2 cellular contexts compared by ENCODE assay signal in the genomic region with DNA sequence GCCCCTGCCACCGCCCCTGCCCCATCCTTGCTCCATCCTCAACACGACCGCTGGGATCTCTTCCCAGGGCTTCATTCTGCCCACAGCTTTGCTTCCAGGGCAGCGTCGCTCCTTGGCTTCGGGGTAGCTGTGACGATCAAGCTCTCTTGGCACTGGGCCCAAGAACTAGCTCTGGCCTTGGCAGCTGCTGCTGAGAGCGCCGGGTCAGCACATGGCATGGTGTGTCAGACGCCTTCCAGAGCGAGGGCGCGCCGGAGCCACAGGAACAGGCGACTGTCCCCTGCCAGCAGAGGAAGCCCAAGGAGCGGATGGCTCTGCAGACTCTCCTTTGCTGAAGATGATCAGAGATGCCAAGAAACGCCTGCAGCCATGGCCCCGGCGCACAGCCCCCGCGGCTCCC.
TF ChIP-seq lines count a peak whose summit lies in the region.

No MANE protein-coding gene starts in this region.

TF ChIP-seq in IMR-90, 13 proteins besides CTCF, POLR2A, EP300 and RAD21:
- TF ChIP-seq MXI1 (IDR thresholded peaks at IDR 0.05; ENCODE audit: borderline replicate concordance, low read depth, low read length) = peak; percentile 56; the same call in 1 of the 2 replicates
- no peak for TF ChIP-seq SMC3 (IDR thresholded peaks at IDR 0.05; ENCODE audit: low read depth, low read length)
- TF ChIP-seq CEBPB (IDR thresholded peaks at IDR 0.05; ENCODE audit: low read depth, low read length) = no peak
- TF ChIP-seq MAFK (IDR thresholded peaks at IDR 0.05; ENCODE audit: low read depth, low read length) = no peak
- no peak for TF ChIP-seq FOS (IDR thresholded peaks at IDR 0.05; ENCODE audit: low read depth, low read length)
- TF ChIP-seq, protein P1, sequence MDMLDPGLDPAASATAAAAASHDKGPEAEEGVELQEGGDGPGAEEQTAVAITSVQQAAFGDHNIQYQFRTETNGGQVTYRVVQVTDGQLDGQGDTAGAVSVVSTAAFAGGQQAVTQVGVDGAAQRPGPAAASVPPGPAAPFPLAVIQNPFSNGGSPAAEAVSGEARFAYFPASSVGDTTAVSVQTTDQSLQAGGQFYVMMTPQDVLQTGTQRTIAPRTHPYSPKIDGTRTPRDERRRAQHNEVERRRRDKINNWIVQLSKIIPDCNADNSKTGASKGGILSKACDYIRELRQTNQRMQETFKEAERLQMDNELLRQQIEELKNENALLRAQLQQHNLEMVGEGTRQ (IDR thresholded peaks at IDR 0.05; ENCODE audit: low read depth, low read length) = no peak

TF ChIP-seq in K562, 482 proteins besides CTCF, POLR2A, EP300 and RAD21:
- 0 out of 2 replicates have a peak, but pooled peaks have one; percentile 14 for TF ChIP-seq NFIC (IDR thresholded peaks at IDR 0.05)
- no peak for TF ChIP-seq ZNF134 (CRISPR knock-in tag; conservative IDR thresholded peaks at IDR 0.05)
- TF ChIP-seq, protein P2, sequence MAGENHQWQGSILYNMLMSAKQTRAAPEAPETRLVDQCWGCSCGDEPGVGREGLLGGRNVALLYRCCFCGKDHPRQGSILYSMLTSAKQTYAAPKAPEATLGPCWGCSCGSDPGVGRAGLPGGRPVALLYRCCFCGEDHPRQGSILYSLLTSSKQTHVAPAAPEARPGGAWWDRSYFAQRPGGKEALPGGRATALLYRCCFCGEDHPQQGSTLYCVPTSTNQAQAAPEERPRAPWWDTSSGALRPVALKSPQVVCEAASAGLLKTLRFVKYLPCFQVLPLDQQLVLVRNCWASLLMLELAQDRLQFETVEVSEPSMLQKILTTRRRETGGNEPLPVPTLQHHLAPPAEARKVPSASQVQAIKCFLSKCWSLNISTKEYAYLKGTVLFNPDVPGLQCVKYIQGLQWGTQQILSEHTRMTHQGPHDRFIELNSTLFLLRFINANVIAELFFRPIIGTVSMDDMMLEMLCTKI (IDR thresholded peaks at IDR 0.05; ENCODE audit: partially characterized antibody) = no peak
